25 cellular contexts compared by ENCODE assay signal in genomic region chr17:38528101-38528500, GRCh38.
DNase-seq lines count a peak whose midpoint lies in the region; TF ChIP-seq lines count a peak whose summit lies in the region.
"Had no signal": no experiment of that assay in that cellular context is flagged by ENCODE, and none has a peak within 500 bp of the region (broad histone marks: within the 10 kb centered on the region; RNA-seq: fewer than 3 reads in every experiment).

No MANE protein-coding gene starts in this region.

- DNase-seq in NCI-H146 (lab: John Stamatoyannopoulos, UW) (peak; percentile 20), NCI-H146 treated with DMSO at 0.1 percent for 48 hours (lab: John Stamatoyannopoulos, UW; ENCODE audit: unreplicated experiment) (no peak), BE2C (peak; percentile 79), NCI-H2081 treated with DMSO at 0.1 percent for 48 hours (lab: John Stamatoyannopoulos, UW) (peak; percentile 8), caudate nucleus (lab: John Stamatoyannopoulos, UW) (no peak)
- no peak for DNase-seq in activated CD8-positive, alpha-beta memory T cell treated with anti-CD3 and anti-CD28 coated beads, Interleukin-2, amount 50 U/mL, for 4 hours
- DNase-seq in CD4-positive, alpha-beta memory T cell = no peak
- DNase-seq: activated CD4-positive, alpha-beta T cell treated with anti-CD3 and anti-CD28 coated beads for 36 hours; activated naive CD4-positive, alpha-beta T cell treated with anti-CD3 and anti-CD28 coated beads for 36 hours; activated T-cell treated with anti-CD3 and anti-CD28 coated beads, Interleukin-2, amount 50 U/mL, for 48 hours; foreskin melanocyte; Karpas-422; left ventricle myocardium inferior; naive B cell; NCI-H2029; PC-9; small intestine; stimulated activated CD4-positive, alpha-beta T cell treated with anti-CD3 and anti-CD28 coated beads, Interleukin-2, amount 100 ng/mL, for 24 hours; T-helper 17 cell had no signal

- no peak overlapping the region for H3K4me3 Mint-ChIP-seq in brain
- H3K4me3 Mint-ChIP-seq in CD4-positive, alpha-beta memory T cell = no peak overlapping the region
- H3K4me3 Mint-ChIP-seq: activated CD4-positive, alpha-beta T cell treated with anti-CD3 and anti-CD28 coated beads for 36 hours; activated naive CD4-positive, alpha-beta T cell treated with anti-CD3 and anti-CD28 coated beads for 36 hours; B cell; naive B cell; T-helper 17 cell had no signal

- H3K4me1 ChIP-seq in BE2C = peaks cover 12% of the 10 kb centered on the region
- H3K4me1 ChIP-seq in CD4-positive, alpha-beta memory T cell (ENCODE audit: insufficient read depth, low read length) = no peaks in the 10 kb centered on the region
- H3K4me1 ChIP-seq: A549, esophagus muscularis mucosa, left ventricle myocardium inferior had no signal

- peak overlapping the region; percentile 3; the same call in 1 of the 2 replicates for H3K4me3 ChIP-seq in BE2C (ENCODE audit: low read depth, low read length)
- H3K4me3 ChIP-seq in CD4-positive, alpha-beta memory T cell (ENCODE audit: low read length in 2 of 2) = no peak overlapping the region
- H3K4me3 ChIP-seq: A549, coronary artery, esophagus muscularis mucosa, left ventricle myocardium inferior, PC-9 had no signal

- intact Hi-C loops in CD4-positive, alpha-beta memory T cell (cut with micrococcal nuclease) = no loop called here

- POLR2A ChIA-PET in CD4-positive, alpha-beta memory T cell (lab: Charles Lee; ENCODE audit: partially characterized antibody) = no interaction called here

- peaks cover 5% of the 10 kb centered on the region for H3K36me3 Mint-ChIP-seq in brain
- H3K36me3 Mint-ChIP-seq in CD4-positive, alpha-beta memory T cell = no peaks in the 10 kb centered on the region
- H3K36me3 Mint-ChIP-seq: naive B cell had no signal

- CTCF ChIA-PET in CD4-positive, alpha-beta memory T cell (lab: Charles Lee; ENCODE audit: partially characterized antibody) = no interaction called here

- peaks cover 0 to 8% (median 0%) of the 10 kb centered on the region in 5 experiments for H3K9me3 Mint-ChIP-seq in brain
- no peaks in the 10 kb centered on the region for H3K9me3 Mint-ChIP-seq in CD4-positive, alpha-beta memory T cell
- H3K9me3 Mint-ChIP-seq: activated naive CD4-positive, alpha-beta T cell treated with anti-CD3 and anti-CD28 coated beads for 36 hours; naive B cell had no signal

- H3K27ac Mint-ChIP-seq in brain = peak overlapping the region in 3 of 5 experiments; percentile 32 to 67 (median 34)
- H3K27ac Mint-ChIP-seq in CD4-positive, alpha-beta memory T cell = peak overlapping the region in 1 of 7 donors; percentile 57
- H3K27ac Mint-ChIP-seq: activated CD4-positive, alpha-beta T cell treated with anti-CD3 and anti-CD28 coated beads for 36 hours; activated naive CD4-positive, alpha-beta T cell treated with anti-CD3 and anti-CD28 coated beads for 36 hours; B cell; T-helper 17 cell had no signal

- no peaks in the 10 kb centered on the region for H3K27me3 ChIP-seq in BE2C
- no peaks in the 10 kb centered on the region for H3K27me3 ChIP-seq in CD4-positive, alpha-beta memory T cell (ENCODE audit: insufficient read depth, low read length)

- TF ChIP-seq CTCF in BE2C (IDR thresholded peaks at IDR 0.05; ENCODE audit: low read depth, low read length) = no peak
- no peak for TF ChIP-seq CTCF in brain (conservative IDR thresholded peaks at IDR 0.05)

- no peaks in the 10 kb centered on the region for H3K27me3 Mint-ChIP-seq in brain
- H3K27me3 Mint-ChIP-seq in CD4-positive, alpha-beta memory T cell = peaks cover 20 to 27% of the 10 kb centered on the region in 2 donors

- peaks cover 41% of the 10 kb centered on the region for H3K4me1 Mint-ChIP-seq in brain
- H3K4me1 Mint-ChIP-seq in CD4-positive, alpha-beta memory T cell = no peaks in the 10 kb centered on the region
- H3K4me1 Mint-ChIP-seq: B cell, naive B cell, T-helper 17 cell had no signal

- H3K27ac ChIP-seq in caudate nucleus (ENCODE audit: low read depth, low read length) = no peak overlapping the region
- no peak overlapping the region for H3K27ac ChIP-seq in CD4-positive, alpha-beta memory T cell (ENCODE audit: low read depth, low read length)
- H3K27ac ChIP-seq: A549, coronary artery, esophagus muscularis mucosa, HL-60, left ventricle myocardium inferior, PC-9 had no signal

- H3K9me3 ChIP-seq in BE2C = no peaks in the 10 kb centered on the region
- H3K9me3 ChIP-seq in CD4-positive, alpha-beta memory T cell (ENCODE audit: control insufficient read depth in 1 of 2, low read length in 2 of 2) = no peaks in the 10 kb centered on the region
- H3K9me3 ChIP-seq: A549, esophagus muscularis mucosa, left ventricle myocardium inferior had no signal

- H3K36me3 ChIP-seq in BE2C = no peaks in the 10 kb centered on the region
- no peaks in the 10 kb centered on the region for H3K36me3 ChIP-seq in CD4-positive, alpha-beta memory T cell (ENCODE audit: insufficient read depth, low read length)
- H3K36me3 ChIP-seq: esophagus muscularis mucosa, left ventricle myocardium inferior had no signal

Comparison
In these comparisons a context has a peak if more than half of its experiments do, and no peak if none do; other contexts are left out.
1. DNase-seq: peak in NCI-H146 (single experiment), BE2C (single experiment) and NCI-H2081 treated with DMSO at 0.1 percent for 48 hours (single experiment); none in NCI-H146 treated with DMSO at 0.1 percent for 48 hours (single experiment), activated CD8-positive, alpha-beta memory T cell treated with anti-CD3 and anti-CD28 coated beads, Interleukin-2, amount 50 U/mL, for 4 hours (single experiment), caudate nucleus (0 of 61) and CD4-positive, alpha-beta memory T cell (0 of 5).